Comparison of ENCODE assay signal across 15 cellular contexts in genomic region chr1:40897499-40897898, GRCh38. TPM values are rescaled to one million over a fixed set of nuclear protein-coding genes. Genes with fewer than 3 reads are reported as not detected.
DNase-seq lines count a peak whose midpoint lies in the region; ATAC-seq, FAIRE-seq and TF ChIP-seq lines count a peak whose summit lies in the region.
"Had no signal": no experiment of that assay in that cellular context is flagged by ENCODE, and none has a peak within 500 bp of the region (broad histone marks: within the 10 kb centered on the region; RNA-seq: fewer than 3 reads in every experiment).

No MANE protein-coding gene starts in this region.

- H3K9ac ChIP-seq in endothelial cell of umbilical vein (replicated peaks; ENCODE audit: extremely low read depth, insufficient read depth, low read length) = no peak overlapping the region

- peaks cover 12% of the 10 kb centered on the region for H3K9me3 Mint-ChIP-seq in Calu3 (ENCODE audit: low read depth, unreplicated experiment)

- DNase-seq in Calu3 (peak; percentile 48), NCI-H460 (ENCODE audit: extremely low read depth, low read depth) (peak; percentile 38), endothelial cell of umbilical vein (ENCODE audit: low read depth, low spot score) (peak; percentile 37), osteoblast (ENCODE audit: insufficient read length, low spot score, missing footprints) (peak; percentile 81), inferior parietal cortex (ENCODE audit: extremely low spot score) (no peak)
- DNase-seq: activated naive CD4-positive, alpha-beta T cell treated with anti-CD3 and anti-CD28 coated beads for 36 hours; NCI-H2227 treated with DMSO at 0.1 percent for 48 hours; ovary; RPMI8226 had no signal

- H3K27ac ChIP-seq in endothelial cell of umbilical vein (ENCODE audit: insufficient read depth, low read depth, low read length) (no peak overlapping the region), osteoblast (ENCODE audit: low read depth, low read length) (no peak overlapping the region)
- H3K27ac ChIP-seq: C4-2B, ovary had no signal

- H4K20me1 ChIP-seq in endothelial cell of umbilical vein (replicated peaks; ENCODE audit: control insufficient read depth, extremely low read depth, insufficient read depth, low read length) (no peaks in the 10 kb centered on the region), osteoblast (ENCODE audit: insufficient read depth, low read length) (no peaks in the 10 kb centered on the region)

- peaks cover 55% of the 10 kb centered on the region for H3K4me1 Mint-ChIP-seq in Calu3 (ENCODE audit: low read depth, unreplicated experiment)

- BruUV-seq in Calu3 (replicated peaks; lab: Mats Ljungman, UMichigan) (no TSS peak), endothelial cell of umbilical vein (replicated peaks; lab: Mats Ljungman, UMichigan) (no TSS peak)

- CTCF ChIA-PET in Calu3 (lab: Charles Lee) = interaction anchor here (0.6 to 3.1 kb wide), 6 partner anchors 7 to 51 kb away, joined by 3 to 19 read pairs (median 6); partner anchors contain the start of gene CITED4
- CTCF ChIA-PET in endothelial cell of umbilical vein (lab: Charles Lee) = interaction anchor here (0.7 to 2.5 kb wide), 6 partner anchors 15 to 51 kb away, joined by 3 to 8 read pairs (median 3); no protein-coding TSS in a partner anchor

- peak overlapping the region; percentile 92 for H3K27ac Mint-ChIP-seq in Calu3 (ENCODE audit: unreplicated experiment)
- H3K27ac Mint-ChIP-seq: activated naive CD4-positive, alpha-beta T cell treated with anti-CD3 and anti-CD28 coated beads for 36 hours; memory B cell had no signal

- FAIRE-seq in endothelial cell of umbilical vein (lab: Jason Lieb, UNC) = peak; percentile 74

- H3K4me3 Mint-ChIP-seq in Calu3 (ENCODE audit: low read depth, unreplicated experiment) = peak overlapping the region; percentile 1
- H3K4me3 Mint-ChIP-seq: activated naive CD4-positive, alpha-beta T cell treated with anti-CD3 and anti-CD28 coated beads for 36 hours; memory B cell had no signal

- H2AFZ ChIP-seq in endothelial cell of umbilical vein (ENCODE audit: low read depth, low read length) (peak overlapping the region; percentile 68), osteoblast (ENCODE audit: low read length) (peak overlapping the region; percentile 33)

- no peaks in the 10 kb centered on the region for H3K27me3 Mint-ChIP-seq in Calu3 (ENCODE audit: unreplicated experiment)

- H3K9me1 ChIP-seq in endothelial cell of umbilical vein (replicated peaks; ENCODE audit: control insufficient read depth, extremely low read depth, insufficient read depth, low read length) = no peaks in the 10 kb centered on the region

- TF ChIP-seq CTCF in Calu3 (IDR thresholded peaks at IDR 0.05; ENCODE audit: unreplicated experiment) = no peak
- no peak for TF ChIP-seq CTCF in endothelial cell of umbilical vein (IDR thresholded peaks at IDR 0.05; ENCODE audit: extremely low read depth in 1 of 2, insufficient read depth in 1 of 2, low read depth in 1 of 2, low read length in 2 of 2)
- TF ChIP-seq CTCF in osteoblast (IDR thresholded peaks at IDR 0.05; ENCODE audit: extremely low read depth, low read depth, low read length) = no peak

- H3K36me3 Mint-ChIP-seq in Calu3 (ENCODE audit: insufficient read depth, unreplicated experiment) = peaks cover 26% of the 10 kb centered on the region

- H3K4me1 ChIP-seq in endothelial cell of umbilical vein (ENCODE audit: control insufficient read depth, extremely low read depth, insufficient read depth, low read length) (peaks cover 14% of the 10 kb centered on the region), osteoblast (ENCODE audit: insufficient read depth, low read length) (peaks cover 28% of the 10 kb centered on the region)

- no peak overlapping the region for H3K4me3 ChIP-seq in endothelial cell of umbilical vein (replicated peaks in 1 of 3; ENCODE audit: insufficient read depth in 1 of 3, low read depth in 1 of 3, low read length in 3 of 3)
- no peak overlapping the region for H3K4me3 ChIP-seq in osteoblast (ENCODE audit: insufficient read depth, low read length)
- H3K4me3 ChIP-seq: coronary artery, ovary had no signal

- H3K27me3 ChIP-seq in endothelial cell of umbilical vein (ENCODE audit: control insufficient read depth in 2 of 2, insufficient read depth in 2 of 2, low read length in 2 of 2) (no peaks in the 10 kb centered on the region), osteoblast (ENCODE audit: insufficient read depth, low read length) (no peaks in the 10 kb centered on the region)
- H3K27me3 ChIP-seq: ovary had no signal

- H3K79me2 ChIP-seq in endothelial cell of umbilical vein (ENCODE audit: control insufficient read depth, insufficient read depth, low read length) (no peaks in the 10 kb centered on the region), osteoblast (ENCODE audit: insufficient read depth, low read length) (no peaks in the 10 kb centered on the region)

- TF ChIP-seq POLR2A in endothelial cell of umbilical vein (IDR thresholded peaks at IDR 0.05; ENCODE audit: low read depth, low read length) = no peak

- H3K4me2 ChIP-seq in endothelial cell of umbilical vein (ENCODE audit: insufficient read depth, low read length) = no peak overlapping the region
- no peak overlapping the region for H3K4me2 ChIP-seq in osteoblast (ENCODE audit: insufficient read depth, low read length)

- dilution Hi-C loops in endothelial cell of umbilical vein (cut with MboI; ENCODE audit: extremely low pct_ligation_motif_present, low sequenced_read_pairs) = no loop called here

- POLR2A ChIA-PET in endothelial cell of umbilical vein (lab: Charles Lee) = interaction anchor here (0.6 to 0.7 kb wide), 2 partner anchors 10 to 42 kb away, joined by 4 read pairs; no protein-coding TSS in a partner anchor

- no peaks in the 10 kb centered on the region for H3K36me3 ChIP-seq in endothelial cell of umbilical vein (ENCODE audit: control insufficient read depth in 2 of 2, extremely low read depth in 1 of 2, insufficient read depth in 2 of 2, low read length in 2 of 2)
- no peaks in the 10 kb centered on the region for H3K36me3 ChIP-seq in osteoblast (ENCODE audit: insufficient read depth, low read length)
- H3K36me3 ChIP-seq: ovary had no signal

- ATAC-seq in HG03457 (IDR thresholded peaks at IDR 0.05; ENCODE audit: unreplicated experiment) (no peak), GM21576 (IDR thresholded peaks at IDR 0.05; ENCODE audit: unreplicated experiment) (no peak), GM19395 (IDR thresholded peaks at IDR 0.05; ENCODE audit: unreplicated experiment) (no peak)

- intact Hi-C loops in Calu3 (cut with micrococcal nuclease; ENCODE audit: unreplicated experiment) (no loop called here), endothelial cell of umbilical vein (cut with micrococcal nuclease) (no loop called here)

- H3K9me3 ChIP-seq in endothelial cell of umbilical vein (replicated peaks; ENCODE audit: control insufficient read depth, insufficient read depth, low read length) = no peaks in the 10 kb centered on the region
- peaks cover 3% of the 10 kb centered on the region for H3K9me3 ChIP-seq in osteoblast (ENCODE audit: low read depth, low read length)

TF ChIP-seq in endothelial cell of umbilical vein, 7 proteins besides CTCF, POLR2A, EP300 and RAD21:
- TF ChIP-seq GATA2 (IDR thresholded peaks at IDR 0.05; ENCODE audit: insufficient read depth, insufficient read length, low read depth, low read length) = no peak
- TF ChIP-seq JUN (IDR thresholded peaks at IDR 0.05; ENCODE audit: borderline replicate concordance, insufficient read depth, insufficient read length, low read depth) = no peak
- TF ChIP-seq FOS (IDR thresholded peaks at IDR 0.05; ENCODE audit: borderline replicate concordance, insufficient read depth, low read length) = no peak
- no peak for TF ChIP-seq POLR2AphosphoS5 (IDR thresholded peaks at IDR 0.05; ENCODE audit: insufficient read depth, low read depth, low read length)

RNA-seq across cellular contexts. Expression of gene CITED4, which starts 35.3 kb away (rescaled TPM):
- total RNA-seq in Calu3 (2022) = 81.2 and 85.2 TPM in 2 replicates
- 71.1 and 106 TPM in 2 replicates for total RNA-seq in NCI-H460 (2014; rRNA removed; shearing (Covaris generic))
- polyA plus RNA-seq in NCI-H460 (2014; cell fraction: nucleus; rRNA removed) = 22.1 and 54.6 TPM in 2 replicates
- total RNA-seq in endothelial cell of umbilical vein = 10.9 and 11.3 TPM in 2 replicates
- polyA plus RNA-seq in endothelial cell of umbilical vein = 3.8 and 4.7 TPM in 2 replicates
- 2.3 and 4.4 TPM in 2 replicates for polyA plus RNA-seq in endothelial cell of umbilical vein (2011; cell fraction: cytosol; rRNA removed)
- polyA plus RNA-seq in endothelial cell of umbilical vein (2011; cell fraction: nucleus; rRNA removed) = 0.79 and 1.5 TPM in 2 replicates
- polyA plus RNA-seq in endothelial cell of umbilical vein (2012) = 3.3 and 5.7 TPM in 2 replicates
- polyA minus RNA-seq in endothelial cell of umbilical vein = 0.34 and 0.90 TPM in 2 replicates
- 12.4 TPM for polyA minus RNA-seq in endothelial cell of umbilical vein (2011; cell fraction: cytosol; rRNA and poly(A)+ RNA removed)
- polyA minus RNA-seq in endothelial cell of umbilical vein (2011; cell fraction: nucleus; rRNA and poly(A)+ RNA removed) = 0.87 and 3.6 TPM in 2 replicates
- total RNA-seq in osteoblast = 1.2 and 3.3 TPM in 2 replicates
